Comparison of ENCODE assay signal across 16 cellular contexts in genomic region chr1:117118101-117118500, GRCh38. TPM values are rescaled to one million over a fixed set of nuclear protein-coding genes. Genes with fewer than 3 reads are reported as not detected.
DNase-seq lines count a peak whose midpoint lies in the region; ATAC-seq and TF ChIP-seq lines count a peak whose summit lies in the region.
"Had no signal": no experiment of that assay in that cellular context is flagged by ENCODE, and none has a peak within 500 bp of the region (broad histone marks: within the 10 kb centered on the region; RNA-seq: fewer than 3 reads in every experiment).

No MANE protein-coding gene starts in this region.

- no peak overlapping the region for H2AK5ac ChIP-seq in neuronal stem cell (ENCODE audit: low read depth, low read length)

- H3K27me3 ChIP-seq in neuronal stem cell (ENCODE audit: control insufficient read depth in 3 of 3, insufficient read depth in 3 of 3, low read depth in 1 of 3, low read length in 3 of 3) (no peaks in the 10 kb centered on the region), skeletal muscle tissue (ENCODE audit: control insufficient read depth in 3 of 3, insufficient read depth in 3 of 3, low read length in 3 of 3) (no peaks in the 10 kb centered on the region)

- H3K14ac ChIP-seq in neuronal stem cell (ENCODE audit: low read length) = no peak overlapping the region

- H3K4me2 ChIP-seq in neuronal stem cell (ENCODE audit: insufficient read depth, low read length, poor library complexity, severe bottlenecking) = no peak overlapping the region
- H3K4me2 ChIP-seq: A549 had no signal

- no peak for ATAC-seq in HG02884 (IDR thresholded peaks at IDR 0.05; ENCODE audit: unreplicated experiment)
- ATAC-seq in activated T-cell treated with anti-CD3 and anti-CD28 coated beads, Interleukin-2, amount 50 U/mL, for 72 hours (replicated peaks in 1 of 2) = no peak
- ATAC-seq: A549 had no signal

- H4K91ac ChIP-seq in neuronal stem cell (ENCODE audit: low read depth, low read length, poor library complexity) = no peak overlapping the region

- H2AFZ ChIP-seq in neuronal stem cell (ENCODE audit: low read length) = no peak overlapping the region
- H2AFZ ChIP-seq: GM23248 had no signal

- H3K4me1 Mint-ChIP-seq in activated naive CD4-positive, alpha-beta T cell treated with anti-CD3 and anti-CD28 coated beads, Interleukin-2, amount 10 ng/mL, durations not matched to agents 7 days and 5 days = peaks cover 3% of the 10 kb centered on the region
- H3K4me1 Mint-ChIP-seq in activated naive CD4-positive, alpha-beta T cell treated with anti-CD3 and anti-CD28 coated beads for 36 hours (ENCODE audit: low read depth) = no peaks in the 10 kb centered on the region
- H3K4me1 Mint-ChIP-seq in mesothelial cell of epicardium = peaks cover 40% of the 10 kb centered on the region
- peaks cover 5% of the 10 kb centered on the region for H3K4me1 Mint-ChIP-seq in activated T-helper 2 cell treated with anti-CD3 and anti-CD28 coated beads, Interferon-gamma antibody, Interleukin-2, Interleukin-4, amounts not matched to agents 10 μg/mL and 5 μg/mL and 100 μg/mL, durations not matched to agents 14 hours and 24 hours and 36 hours (ENCODE audit: low read depth)
- H3K4me1 Mint-ChIP-seq in activated T-cell treated with anti-CD3 and anti-CD28 coated beads, Interleukin-2, amount 50 U/mL, for 72 hours (ENCODE audit: low read depth) = peaks cover 8% of the 10 kb centered on the region

- H3K9me3 ChIP-seq in neuronal stem cell (replicated peaks in 1 of 2; ENCODE audit: control insufficient read depth in 2 of 2, insufficient read depth in 1 of 2, low read depth in 1 of 2, low read length in 2 of 2) = no peaks in the 10 kb centered on the region
- H3K9me3 ChIP-seq in skeletal muscle tissue (ENCODE audit: control insufficient read depth in 3 of 3, low read length in 3 of 3) = no peaks in the 10 kb centered on the region
- H3K9me3 ChIP-seq: A549, Caco-2, HAP-1 had no signal

- CTCF ChIA-PET in activated naive CD4-positive, alpha-beta T cell treated with anti-CD3 and anti-CD28 coated beads, Interleukin-2, amount 10 ng/mL, durations not matched to agents 7 days and 5 days (lab: Charles Lee) = no interaction called here
- CTCF ChIA-PET in activated naive CD4-positive, alpha-beta T cell treated with anti-CD3 and anti-CD28 coated beads for 36 hours (lab: Charles Lee) = interaction anchor here (0.6 to 2.7 kb wide), 2 partner anchors 11 to 69 kb away, joined by 3 to 9 read pairs; no protein-coding TSS in a partner anchor

- H3K27me3 Mint-ChIP-seq in activated naive CD4-positive, alpha-beta T cell treated with anti-CD3 and anti-CD28 coated beads, Interleukin-2, amount 10 ng/mL, durations not matched to agents 7 days and 5 days = peaks cover 29% of the 10 kb centered on the region
- peaks cover 8% of the 10 kb centered on the region for H3K27me3 Mint-ChIP-seq in activated naive CD4-positive, alpha-beta T cell treated with anti-CD3 and anti-CD28 coated beads for 36 hours (ENCODE audit: low read depth)
- no peaks in the 10 kb centered on the region for H3K27me3 Mint-ChIP-seq in mesothelial cell of epicardium (ENCODE audit: low read depth)
- peaks cover 8% of the 10 kb centered on the region for H3K27me3 Mint-ChIP-seq in activated T-helper 2 cell treated with anti-CD3 and anti-CD28 coated beads, Interferon-gamma antibody, Interleukin-2, Interleukin-4, amounts not matched to agents 10 μg/mL and 5 μg/mL and 100 μg/mL, durations not matched to agents 14 hours and 24 hours and 36 hours (ENCODE audit: low read depth)
- peaks cover 14% of the 10 kb centered on the region for H3K27me3 Mint-ChIP-seq in activated T-cell treated with anti-CD3 and anti-CD28 coated beads, Interleukin-2, amount 50 U/mL, for 72 hours (ENCODE audit: low read depth)

- no peaks in the 10 kb centered on the region for H3K79me1 ChIP-seq in neuronal stem cell (ENCODE audit: low read depth, low read length)

- TF ChIP-seq CTCF in mesothelial cell of epicardium (IDR thresholded peaks at IDR 0.05; ENCODE audit: unreplicated experiment) = no peak

- intact Hi-C loops in activated naive CD4-positive, alpha-beta T cell treated with anti-CD3 and anti-CD28 coated beads for 36 hours (cut with micrococcal nuclease) = no loop called here
- intact Hi-C loops in activated T-helper 2 cell treated with anti-CD3 and anti-CD28 coated beads, Interferon-gamma antibody, Interleukin-2, Interleukin-4, amounts not matched to agents 10 μg/mL and 5 μg/mL and 100 μg/mL, durations not matched to agents 14 hours and 24 hours and 36 hours (cut with micrococcal nuclease) = no loop called here

- no peak overlapping the region for H2BK15ac ChIP-seq in neuronal stem cell (ENCODE audit: low read length)

- H3K27ac ChIP-seq in neuronal stem cell (replicated peaks; ENCODE audit: low read length) = no peak overlapping the region
- peak overlapping the region; percentile 1 for H3K27ac ChIP-seq in skeletal muscle tissue (ENCODE audit: low read depth, low read length)
- H3K27ac ChIP-seq: 22Rv1, A549, C4-2B, GM23248 had no signal

- no peak overlapping the region for H2BK120ac ChIP-seq in neuronal stem cell (ENCODE audit: low read depth, low read length)

- H2BK5ac ChIP-seq in neuronal stem cell (ENCODE audit: low read length) = no peak overlapping the region

- H3K4me1 ChIP-seq in neuronal stem cell (ENCODE audit: control insufficient read depth in 2 of 2, insufficient read depth in 1 of 2, low read depth in 1 of 2, low read length in 2 of 2) (peaks cover 9 to 11% of the 10 kb centered on the region in 2 donors), skeletal muscle tissue (ENCODE audit: control insufficient read depth in 3 of 3, insufficient read depth in 3 of 3, low read length in 3 of 3) (peaks cover 41 to 57% (median 51%) of the 10 kb centered on the region in 3 donors)

- WGBS in neuronal stem cell (ENCODE audit: extremely low coverage in 2 of 2, insufficient read length in 2 of 2, insufficient replicate concordance in 1 of 2), 2 donors = no CpG with 5 or more reads among the region's 12 CpGs

- no peak overlapping the region for H2BK12ac ChIP-seq in neuronal stem cell (ENCODE audit: low read length)

- H3K9ac ChIP-seq in neuronal stem cell (ENCODE audit: low read depth, low read length, poor library complexity) (no peak overlapping the region), skeletal muscle tissue (ENCODE audit: low read depth in 1 of 3, low read length in 3 of 3) (peak overlapping the region in 2 of 3 donors; percentile 3 to 55)
- H3K9ac ChIP-seq: GM23248 had no signal

- H3K36me3 ChIP-seq in neuronal stem cell (replicated peaks in 1 of 2; ENCODE audit: control insufficient read depth in 2 of 2, insufficient read depth in 2 of 2, low read length in 2 of 2) = peaks cover 24 to 58% of the 10 kb centered on the region in 2 donors
- H3K36me3 ChIP-seq in skeletal muscle tissue (ENCODE audit: control insufficient read depth in 3 of 3, insufficient read depth in 3 of 3, low read length in 3 of 3) = peaks cover 20 to 28% (median 28%) of the 10 kb centered on the region in 3 donors

- no peaks in the 10 kb centered on the region for H3K36me3 Mint-ChIP-seq in activated naive CD4-positive, alpha-beta T cell treated with anti-CD3 and anti-CD28 coated beads, Interleukin-2, amount 10 ng/mL, durations not matched to agents 7 days and 5 days
- H3K36me3 Mint-ChIP-seq in activated naive CD4-positive, alpha-beta T cell treated with anti-CD3 and anti-CD28 coated beads for 36 hours (ENCODE audit: low read depth) = no peaks in the 10 kb centered on the region
- peaks cover 37% of the 10 kb centered on the region for H3K36me3 Mint-ChIP-seq in mesothelial cell of epicardium
- H3K36me3 Mint-ChIP-seq in activated T-helper 2 cell treated with anti-CD3 and anti-CD28 coated beads, Interferon-gamma antibody, Interleukin-2, Interleukin-4, amounts not matched to agents 10 μg/mL and 5 μg/mL and 100 μg/mL, durations not matched to agents 14 hours and 24 hours and 36 hours (ENCODE audit: low read depth) = no peaks in the 10 kb centered on the region
- H3K36me3 Mint-ChIP-seq in activated T-cell treated with anti-CD3 and anti-CD28 coated beads, Interleukin-2, amount 50 U/mL, for 72 hours (ENCODE audit: insufficient read depth in 2 of 2) = no peaks in the 10 kb centered on the region

- H3K9me3 Mint-ChIP-seq in activated naive CD4-positive, alpha-beta T cell treated with anti-CD3 and anti-CD28 coated beads, Interleukin-2, amount 10 ng/mL, durations not matched to agents 7 days and 5 days = no peaks in the 10 kb centered on the region
- H3K9me3 Mint-ChIP-seq in activated naive CD4-positive, alpha-beta T cell treated with anti-CD3 and anti-CD28 coated beads for 36 hours = no peaks in the 10 kb centered on the region
- H3K9me3 Mint-ChIP-seq in mesothelial cell of epicardium = no peaks in the 10 kb centered on the region
- H3K9me3 Mint-ChIP-seq in activated T-helper 2 cell treated with anti-CD3 and anti-CD28 coated beads, Interferon-gamma antibody, Interleukin-2, Interleukin-4, amounts not matched to agents 10 μg/mL and 5 μg/mL and 100 μg/mL, durations not matched to agents 14 hours and 24 hours and 36 hours = no peaks in the 10 kb centered on the region
- H3K9me3 Mint-ChIP-seq in activated T-cell treated with anti-CD3 and anti-CD28 coated beads, Interleukin-2, amount 50 U/mL, for 72 hours = no peaks in the 10 kb centered on the region
- H3K9me3 Mint-ChIP-seq: CD4-positive, alpha-beta T cell had no signal

- H3K18ac ChIP-seq in neuronal stem cell (ENCODE audit: low read length) = no peak overlapping the region

- H3K4me3 ChIP-seq in neuronal stem cell (ENCODE audit: low read length in 2 of 2) = no peak overlapping the region
- H3K4me3 ChIP-seq in skeletal muscle tissue (ENCODE audit: low read length in 3 of 3) = peak overlapping the region; percentile 52 to 64 (median 61)
- H3K4me3 ChIP-seq: A549, GM23248, HAP-1 had no signal

- H4K8ac ChIP-seq in neuronal stem cell (ENCODE audit: low read depth, low read length) = no peak overlapping the region

- H3K4me3 Mint-ChIP-seq in activated naive CD4-positive, alpha-beta T cell treated with anti-CD3 and anti-CD28 coated beads, Interleukin-2, amount 10 ng/mL, durations not matched to agents 7 days and 5 days = no peak overlapping the region
- no peak overlapping the region for H3K4me3 Mint-ChIP-seq in activated naive CD4-positive, alpha-beta T cell treated with anti-CD3 and anti-CD28 coated beads for 36 hours
- no peak overlapping the region for H3K4me3 Mint-ChIP-seq in mesothelial cell of epicardium
- no peak overlapping the region for H3K4me3 Mint-ChIP-seq in activated T-helper 2 cell treated with anti-CD3 and anti-CD28 coated beads, Interferon-gamma antibody, Interleukin-2, Interleukin-4, amounts not matched to agents 10 μg/mL and 5 μg/mL and 100 μg/mL, durations not matched to agents 14 hours and 24 hours and 36 hours (ENCODE audit: low read depth)
- no peak overlapping the region for H3K4me3 Mint-ChIP-seq in activated T-cell treated with anti-CD3 and anti-CD28 coated beads, Interleukin-2, amount 50 U/mL, for 72 hours
- H3K4me3 Mint-ChIP-seq: CD4-positive, alpha-beta T cell had no signal

- no peak for DNase-seq in activated naive CD4-positive, alpha-beta T cell treated with anti-CD3 and anti-CD28 coated beads, Interleukin-2, amount 10 ng/mL, durations not matched to agents 7 days and 5 days
- DNase-seq in activated naive CD4-positive, alpha-beta T cell treated with anti-CD3 and anti-CD28 coated beads for 36 hours = no peak
- DNase-seq in mesothelial cell of epicardium (ENCODE audit: low spot score in 2 of 2, unreplicated experiment in 2 of 2) = no peak
- no peak for DNase-seq in neuronal stem cell (ENCODE audit: low spot score)
- DNase-seq in activated T-helper 2 cell treated with anti-CD3 and anti-CD28 coated beads, Interferon-gamma antibody, Interleukin-2, Interleukin-4, amounts not matched to agents 10 μg/mL and 5 μg/mL and 100 μg/mL, durations not matched to agents 14 hours and 24 hours and 36 hours (ENCODE audit: low spot score) = no peak
- DNase-seq in activated T-cell treated with anti-CD3 and anti-CD28 coated beads, Interleukin-2, amount 50 U/mL, for 72 hours = no peak
- DNase-seq: AML-193; Caco-2; CD4-positive, alpha-beta T cell; GM23248 had no signal

- H3K27ac Mint-ChIP-seq in activated naive CD4-positive, alpha-beta T cell treated with anti-CD3 and anti-CD28 coated beads, Interleukin-2, amount 10 ng/mL, durations not matched to agents 7 days and 5 days = peak overlapping the region; percentile 13
- H3K27ac Mint-ChIP-seq in activated naive CD4-positive, alpha-beta T cell treated with anti-CD3 and anti-CD28 coated beads for 36 hours = no peak overlapping the region
- H3K27ac Mint-ChIP-seq in mesothelial cell of epicardium = peak overlapping the region; percentile 63
- no peak overlapping the region for H3K27ac Mint-ChIP-seq in activated T-helper 2 cell treated with anti-CD3 and anti-CD28 coated beads, Interferon-gamma antibody, Interleukin-2, Interleukin-4, amounts not matched to agents 10 μg/mL and 5 μg/mL and 100 μg/mL, durations not matched to agents 14 hours and 24 hours and 36 hours
- H3K27ac Mint-ChIP-seq in activated T-cell treated with anti-CD3 and anti-CD28 coated beads, Interleukin-2, amount 50 U/mL, for 72 hours = no peak overlapping the region
- H3K27ac Mint-ChIP-seq: CD4-positive, alpha-beta T cell had no signal

- peak overlapping the region; percentile 45 for H3K23ac ChIP-seq in neuronal stem cell (ENCODE audit: low read depth, low read length, poor library complexity)

- no peak overlapping the region for H3K4ac ChIP-seq in neuronal stem cell (ENCODE audit: low read length)

RNA-seq across cellular contexts. Expression of gene TRIM45, which starts 3.4 kb away (rescaled TPM):
- under 1 TPM; 0.17 TPM for total RNA-seq in activated naive CD4-positive, alpha-beta T cell treated with anti-CD3 and anti-CD28 coated beads for 36 hours
- total RNA-seq in mesothelial cell of epicardium = 39.1 to 41.5 TPM (median 40.0 TPM) in 3 replicates
- 19.1 TPM for polyA plus RNA-seq in neuronal stem cell (2013, experiment 1 of 2)
- 19.2 TPM for polyA plus RNA-seq in neuronal stem cell (2013, experiment 2 of 2)
- total RNA-seq in skeletal muscle tissue = 7.3 TPM
- 1.5 and 1.8 TPM in 2 replicates for total RNA-seq in activated T-helper 2 cell treated with anti-CD3 and anti-CD28 coated beads, Interferon-gamma antibody, Interleukin-2, Interleukin-4, amounts not matched to agents 10 μg/mL and 5 μg/mL and 100 μg/mL, durations not matched to agents 14 hours and 24 hours and 36 hours
- total RNA-seq in activated T-cell treated with anti-CD3 and anti-CD28 coated beads, Interleukin-2, amount 50 U/mL, for 72 hours = under 1 TPM; 0.30 to 0.34 TPM

RNA-seq across cellular contexts. Expression of gene TTF2, which starts 58.0 kb away (rescaled TPM):
- total RNA-seq in activated naive CD4-positive, alpha-beta T cell treated with anti-CD3 and anti-CD28 coated beads for 36 hours = 100 to 1,000 TPM; 113 to 122 TPM
- total RNA-seq in mesothelial cell of epicardium (38.4 to 40.6 TPM (median 40.6 TPM) in 3 replicates), skeletal muscle tissue (3.7 TPM)
- polyA plus RNA-seq in neuronal stem cell (2013, experiment 1 of 2) = 11.5 TPM
- 11.6 TPM for polyA plus RNA-seq in neuronal stem cell (2013, experiment 2 of 2)
- total RNA-seq in activated T-helper 2 cell treated with anti-CD3 and anti-CD28 coated beads, Interferon-gamma antibody, Interleukin-2, Interleukin-4, amounts not matched to agents 10 μg/mL and 5 μg/mL and 100 μg/mL, durations not matched to agents 14 hours and 24 hours and 36 hours = 98.4 and 103 TPM in 2 replicates
- 100 to 1,000 TPM; 104 to 107 TPM for total RNA-seq in activated T-cell treated with anti-CD3 and anti-CD28 coated beads, Interleukin-2, amount 50 U/mL, for 72 hours

Comparison
In these comparisons a context has a peak if more than half of its experiments do, and no peak if none do; other contexts are left out.
1. H3K27ac Mint-ChIP-seq: peak in activated naive CD4-positive, alpha-beta T cell treated with anti-CD3 and anti-CD28 coated beads, Interleukin-2, amount 10 ng/mL, durations not matched to agents 7 days and 5 days (single experiment) and mesothelial cell of epicardium (single experiment); none in activated naive CD4-positive, alpha-beta T cell treated with anti-CD3 and anti-CD28 coated beads for 36 hours (single experiment), activated T-helper 2 cell treated with anti-CD3 and anti-CD28 coated beads, Interferon-gamma antibody, Interleukin-2, Interleukin-4, amounts not matched to agents 10 μg/mL and 5 μg/mL and 100 μg/mL, durations not matched to agents 14 hours and 24 hours and 36 hours (single experiment) and activated T-cell treated with anti-CD3 and anti-CD28 coated beads, Interleukin-2, amount 50 U/mL, for 72 hours (single experiment).
2. H3K4me3 ChIP-seq: peak in skeletal muscle tissue (3 of 3); none in neuronal stem cell (0 of 2).